Comparison of ENCODE assay signal across 20 cellular contexts in genomic region chr3:52401551-52401950, GRCh38. TPM values are rescaled to one million over a fixed set of nuclear protein-coding genes. Genes with fewer than 3 reads are reported as not detected.
DNase-seq lines count a peak whose midpoint lies in the region; ATAC-seq, FAIRE-seq and TF ChIP-seq lines count a peak whose summit lies in the region.
"Had no signal": no experiment of that assay in that cellular context is flagged by ENCODE, and none has a peak within 500 bp of the region (broad histone marks: within the 10 kb centered on the region; RNA-seq: fewer than 3 reads in every experiment).

No MANE protein-coding gene starts in this region.

- TF ChIP-seq CTCF in heart right ventricle (IDR thresholded peaks at IDR 0.05) (no peak), kidney (IDR thresholded peaks at IDR 0.05; ENCODE audit: borderline replicate concordance, extremely low read depth, insufficient read depth) (no peak)

- H3K27ac Mint-ChIP-seq in T-helper 17 cell = no peak overlapping the region
- H3K27ac Mint-ChIP-seq in stimulated activated naive B cell treated with anti-CD40 and anti-IgM and Interleukin-4, amounts not matched to agents 10 μg/mL and 1 μg/mL and 100 μg/mL, for 72 hours = peak overlapping the region; percentile 42

- H3K9me3 Mint-ChIP-seq in stimulated activated naive B cell treated with anti-CD40 and anti-IgM and Interleukin-4, amounts not matched to agents 10 μg/mL and 1 μg/mL and 100 μg/mL, for 72 hours = no peaks in the 10 kb centered on the region
- H3K9me3 Mint-ChIP-seq: CD4-positive, CD25-positive, alpha-beta regulatory T cell had no signal

- 97 to 100% methylated on average over 1 of the region's 1 CpG for WGBS in heart right ventricle, 2 donors
- WGBS in small intestine, 3 donors = 94 to 100% (median 98%) methylated on average over 1 of the region's 1 CpG

- H3K4me1 ChIP-seq in heart right ventricle (peaks cover 0 to 17% (median 9%) of the 10 kb centered on the region in 9 donors), kidney (ENCODE audit: control insufficient read depth in 1 of 2, insufficient read depth in 1 of 2, low read depth in 1 of 2, low read length in 2 of 2) (no peaks in the 10 kb centered on the region), small intestine (ENCODE audit: control insufficient read depth in 2 of 2, insufficient read depth in 1 of 2, low read depth in 1 of 2, low read length in 1 of 2) (no peaks in the 10 kb centered on the region)
- H3K4me1 ChIP-seq: Caco-2, SJCRH30 had no signal

- no peak overlapping the region for H3K4me3 ChIP-seq in heart right ventricle
- no peak overlapping the region for H3K4me3 ChIP-seq in kidney (ENCODE audit: low read length in 2 of 2)
- H3K4me3 ChIP-seq in small intestine (ENCODE audit: low read depth in 1 of 2, low read length in 2 of 2) = no peak overlapping the region
- H3K4me3 ChIP-seq: SJCRH30 had no signal

- H3K36me3 ChIP-seq in heart right ventricle = peaks cover 0 to 89% (median 46%) of the 10 kb centered on the region in 9 donors
- peaks cover 39 to 52% of the 10 kb centered on the region in 2 donors for H3K36me3 ChIP-seq in kidney (ENCODE audit: control insufficient read depth in 1 of 2, insufficient read depth in 2 of 2, low read length in 2 of 2)
- H3K36me3 ChIP-seq in small intestine (ENCODE audit: control insufficient read depth in 2 of 2, insufficient read depth in 2 of 2, low read length in 2 of 2) = peaks cover 11 to 28% of the 10 kb centered on the region in 2 donors

- H3K36me3 Mint-ChIP-seq in T-helper 17 cell (ENCODE audit: low read depth) = peaks cover 3% of the 10 kb centered on the region
- H3K36me3 Mint-ChIP-seq in stimulated activated naive B cell treated with anti-CD40 and anti-IgM and Interleukin-4, amounts not matched to agents 10 μg/mL and 1 μg/mL and 100 μg/mL, for 72 hours = peaks cover 35 to 68% of the 10 kb centered on the region in 2 donors

- ATAC-seq in Right ventricle myocardium inferior (no peak), heart right ventricle (no peak), T-helper 17 cell (no peak), GM19324 (IDR thresholded peaks at IDR 0.05; ENCODE audit: low FRiP score, unreplicated experiment) (no peak)
- ATAC-seq in stimulated activated naive B cell treated with anti-CD40 and anti-IgM and Interleukin-4, amounts not matched to agents 10 μg/mL and 1 μg/mL and 100 μg/mL, for 72 hours (replicated peaks) = no peak

- H3K9ac ChIP-seq in kidney (ENCODE audit: low read length in 2 of 2) = no peak overlapping the region

- H3K4me1 Mint-ChIP-seq in T-helper 17 cell = no peaks in the 10 kb centered on the region
- peaks cover 1 to 2% of the 10 kb centered on the region in 2 donors for H3K4me1 Mint-ChIP-seq in stimulated activated naive B cell treated with anti-CD40 and anti-IgM and Interleukin-4, amounts not matched to agents 10 μg/mL and 1 μg/mL and 100 μg/mL, for 72 hours

- FAIRE-seq in kidney (lab: Jason Lieb, UNC) (no peak), small intestine (lab: Jason Lieb, UNC) (no peak)
- FAIRE-seq: H1 had no signal

- H3K27me3 ChIP-seq in heart right ventricle = no peaks in the 10 kb centered on the region
- H3K27me3 ChIP-seq in small intestine (ENCODE audit: control insufficient read depth in 2 of 2, insufficient read depth in 2 of 2, low read length in 2 of 2) = no peaks in the 10 kb centered on the region
- H3K27me3 ChIP-seq: SJCRH30 had no signal

- no peaks in the 10 kb centered on the region for H3K27me3 Mint-ChIP-seq in T-helper 17 cell
- H3K27me3 Mint-ChIP-seq in stimulated activated naive B cell treated with anti-CD40 and anti-IgM and Interleukin-4, amounts not matched to agents 10 μg/mL and 1 μg/mL and 100 μg/mL, for 72 hours = no peaks in the 10 kb centered on the region
- H3K27me3 Mint-ChIP-seq: CD4-positive, CD25-positive, alpha-beta regulatory T cell had no signal

- H3K4me3 Mint-ChIP-seq in T-helper 17 cell = peak overlapping the region; percentile 36
- H3K4me3 Mint-ChIP-seq in stimulated activated naive B cell treated with anti-CD40 and anti-IgM and Interleukin-4, amounts not matched to agents 10 μg/mL and 1 μg/mL and 100 μg/mL, for 72 hours = no peak overlapping the region
- H3K4me3 Mint-ChIP-seq: CD4-positive, CD25-positive, alpha-beta regulatory T cell had no signal

- H3K9me3 ChIP-seq in heart right ventricle = no peaks in the 10 kb centered on the region
- no peaks in the 10 kb centered on the region for H3K9me3 ChIP-seq in T-helper 17 cell (ENCODE audit: control insufficient read depth, low read length, poor library complexity, severe bottlenecking)
- H3K9me3 ChIP-seq in kidney (ENCODE audit: control insufficient read depth in 1 of 2, low read length in 2 of 2) = no peaks in the 10 kb centered on the region
- no peaks in the 10 kb centered on the region for H3K9me3 ChIP-seq in small intestine (ENCODE audit: control insufficient read depth, low read depth)
- H3K9me3 ChIP-seq: Caco-2, SJCRH30 had no signal

- peak; percentile 30 for DNase-seq in Right ventricle myocardium inferior (ENCODE audit: missing footprints)
- no peak for DNase-seq in heart right ventricle
- no peak for DNase-seq in T-helper 17 cell
- peak; percentile 41 for DNase-seq in kidney
- no peak for DNase-seq in stimulated activated naive B cell treated with anti-CD40 and anti-IgM and Interleukin-4, amounts not matched to agents 10 μg/mL and 1 μg/mL and 100 μg/mL, for 72 hours
- DNase-seq in DMS153 treated with DMSO at 0.1 percent for 48 hours (lab: John Stamatoyannopoulos, UW; ENCODE audit: unreplicated experiment) = no peak
- no peak for DNase-seq in small intestine
- DNase-seq: Caco-2; CD4-positive, CD25-positive, alpha-beta regulatory T cell; DMS153; EL; Karpas-422; NCI-H1105; NCI-H187; NCI-H226; NCI-H526; SJCRH30 had no signal

- intact Hi-C loops in Right ventricle myocardium inferior (cut with DNase I) (loop anchor here (10.0 kb wide), 1 partner anchor 427 kb away; the partner anchor contains the start of genes ABHD14A and ABHD14B), heart right ventricle (cut with DNase I) (no loop called here), kidney (cut with DNase I) (no loop called here)

- no peak overlapping the region for H3K27ac ChIP-seq in heart right ventricle
- H3K27ac ChIP-seq in kidney (ENCODE audit: low read depth in 2 of 2, low read length in 2 of 2) = no peak overlapping the region
- no peak overlapping the region for H3K27ac ChIP-seq in small intestine (ENCODE audit: low read depth in 1 of 2, low read length in 1 of 2)
- H3K27ac ChIP-seq: SJCRH30 had no signal

RNA-seq across cellular contexts. Expression of gene BAP1, which starts 8.3 kb away (rescaled TPM):
- total RNA-seq in Right ventricle myocardium inferior (53.3 TPM), heart right ventricle (10 to 100 TPM; 37.1 to 58.2 (median 46.1) TPM), T-helper 17 cell (100 to 1,000 TPM; 107 to 114 TPM), kidney (72.5 TPM)
- polyA plus RNA-seq in heart right ventricle (10 to 100 TPM; 50.6 to 51.6 TPM), kidney (ENCODE audit: insufficient read depth, low read depth, low replicate concordance) (61.6 TPM), small intestine (10 to 100 TPM; 54.8 to 59.4 (median 59.2) TPM)

RNA-seq across cellular contexts. Expression of gene PHF7, which starts 8.9 kb away (rescaled TPM):
- total RNA-seq in Right ventricle myocardium inferior = 13.7 TPM
- total RNA-seq in heart right ventricle = 10 to 100 TPM; 11.5 to 26.3 (median 22.4) TPM
- 1 to 10 TPM; 1.9 to 6.0 TPM for polyA plus RNA-seq in heart right ventricle
- total RNA-seq in T-helper 17 cell = 10 to 100 TPM; 11.1 to 13.0 TPM
- 8.8 TPM for total RNA-seq in kidney
- polyA plus RNA-seq in kidney (ENCODE audit: insufficient read depth, low read depth, low replicate concordance) = 3.9 TPM
- polyA plus RNA-seq in small intestine = 10 to 100 TPM in 1 of 3 donors, 1 to 10 TPM in 2; 6.8 to 11.6 (median 8.9) TPM

RNA-seq across cellular contexts. Expression of gene SEMA3G, which starts 43.4 kb away (rescaled TPM):
- total RNA-seq in Right ventricle myocardium inferior = 12.3 TPM
- total RNA-seq in heart right ventricle = 10 to 100 TPM in 9 of 10 donors, 1 to 10 TPM in 1; 8.3 to 17.8 (median 16.2) TPM
- polyA plus RNA-seq in heart right ventricle = 10 to 100 TPM; 12.1 to 13.1 TPM
- total RNA-seq in T-helper 17 cell = 1 to 10 TPM; 1.5 to 2.3 TPM
- 25.7 TPM for total RNA-seq in kidney
- 28.2 TPM for polyA plus RNA-seq in kidney (ENCODE audit: insufficient read depth, low read depth, low replicate concordance)
- 10 to 100 TPM in 1 of 3 donors, 1 to 10 TPM in 1, under 1 TPM in 1; 0.67 to 30.4 (median 2.2) TPM for polyA plus RNA-seq in small intestine
- total RNA-seq: OCI-LY7 had no signal

RNA-seq across cellular contexts. Expression of gene TNNC1, which starts 52.3 kb away (rescaled TPM):
- 9,051 TPM for total RNA-seq in Right ventricle myocardium inferior
- total RNA-seq in heart right ventricle = 1,000 to 10,000 TPM; 6,035 to 9,296 (median 8,226) TPM
- over 10,000 TPM in 1 of 2 donors, 1,000 to 10,000 TPM in 1; 9,937 to 18,066 TPM for polyA plus RNA-seq in heart right ventricle
- total RNA-seq in T-helper 17 cell = 1 to 10 TPM; 3.7 to 3.8 TPM
- total RNA-seq in kidney = 2.2 TPM
- polyA plus RNA-seq in kidney (ENCODE audit: insufficient read depth, low read depth, low replicate concordance) = 86.6 TPM
- 100 to 1,000 TPM in 1 of 3 donors, 1 to 10 TPM in 1, under 1 TPM in 1; 0.79 to 110 (median 9.6) TPM for polyA plus RNA-seq in small intestine

RNA-seq across cellular contexts. Expression of gene NISCH, which starts 53.9 kb away (rescaled TPM):
- total RNA-seq in Right ventricle myocardium inferior (45.6 TPM), heart right ventricle (10 to 100 TPM; 35.3 to 56.3 (median 41.9) TPM), T-helper 17 cell (100 to 1,000 TPM; 121 to 146 TPM), kidney (98.7 TPM)
- polyA plus RNA-seq in heart right ventricle (10 to 100 TPM; 24.0 to 53.6 TPM), kidney (ENCODE audit: insufficient read depth, low read depth, low replicate concordance) (36.1 TPM), small intestine (10 to 100 TPM; 25.9 to 29.1 (median 26.6) TPM)

Comparison
In these comparisons a context has a peak if more than half of its experiments do, and no peak if none do; other contexts are left out.
1. DNase-seq: peak in Right ventricle myocardium inferior (single experiment) and kidney (single experiment); none in heart right ventricle (0 of 2), T-helper 17 cell (0 of 3), stimulated activated naive B cell treated with anti-CD40 and anti-IgM and Interleukin-4, amounts not matched to agents 10 μg/mL and 1 μg/mL and 100 μg/mL, for 72 hours (single experiment), DMS153 treated with DMSO at 0.1 percent for 48 hours (single experiment) and small intestine (single experiment).